In genomic region chr11:115528217-115528616, GRCh38 we compare ENCODE assay signal across 19 cellular contexts. TPM values are rescaled to one million over a fixed set of nuclear protein-coding genes. Genes with fewer than 3 reads are reported as not detected.
DNase-seq lines count a peak whose midpoint lies in the region; ATAC-seq, FAIRE-seq and TF ChIP-seq lines count a peak whose summit lies in the region.
"Had no signal": no experiment of that assay in that cellular context is flagged by ENCODE, and none has a peak within 500 bp of the region (broad histone marks: within the 10 kb centered on the region; RNA-seq: fewer than 3 reads in every experiment).

No MANE protein-coding gene starts in this region.

- H3K4me3 ChIP-seq in pancreas, result no peak overlapping the region
- H3K4me3 ChIP-seq: suprapubic skin had no signal

- no peaks in the 10 kb centered on the region for H3K27me3 Mint-ChIP-seq in Calu3 (ENCODE audit: unreplicated experiment)
- H3K27me3 Mint-ChIP-seq in activated T-helper 2 cell treated with anti-CD3 and anti-CD28 coated beads, Interferon-gamma antibody, Interleukin-2, Interleukin-4, amounts not matched to agents 10 μg/mL and 5 μg/mL and 100 μg/mL, durations not matched to agents 14 hours and 24 hours and 36 hours (ENCODE audit: low read depth), result no peaks in the 10 kb centered on the region
- H3K27me3 Mint-ChIP-seq: activated T-cell treated with anti-CD3 and anti-CD28 coated beads, Interleukin-2, amount 50 U/mL, for 24 hours; T-helper 17 cell had no signal

- TF ChIP-seq CTCF in pancreas (IDR thresholded peaks at IDR 0.05) (no peak), Calu3 (IDR thresholded peaks at IDR 0.05; ENCODE audit: unreplicated experiment) (no peak)

- no peak overlapping the region for H3K4me3 Mint-ChIP-seq in Calu3 (ENCODE audit: low read depth, unreplicated experiment)
- no peak overlapping the region for H3K4me3 Mint-ChIP-seq in activated T-helper 2 cell treated with anti-CD3 and anti-CD28 coated beads, Interferon-gamma antibody, Interleukin-2, Interleukin-4, amounts not matched to agents 10 μg/mL and 5 μg/mL and 100 μg/mL, durations not matched to agents 14 hours and 24 hours and 36 hours (ENCODE audit: low read depth)
- H3K4me3 Mint-ChIP-seq: activated CD8-positive, alpha-beta T cell treated with anti-CD3 and anti-CD28 coated beads for 36 hours; activated naive CD4-positive, alpha-beta T cell treated with anti-CD3 and anti-CD28 coated beads for 36 hours; activated T-cell treated with anti-CD3 and anti-CD28 coated beads, Interleukin-2, amount 50 U/mL, for 24 hours; nephron progenitor cell; T-helper 17 cell had no signal

- ATAC-seq in left cardiac atrium, result peak; percentile 71 to 82
- peak in 1 of 4 donors; percentile 22 for ATAC-seq in pancreas
- ATAC-seq: activated CD8-positive, alpha-beta T cell treated with anti-CD3 and anti-CD28 coated beads for 36 hours; T-helper 17 cell had no signal

- H3K27ac ChIP-seq in pancreas, result peak overlapping the region in 3 of 4 donors; percentile 41 to 71 (median 54)
- H3K27ac ChIP-seq: suprapubic skin had no signal

- no peaks in the 10 kb centered on the region for H3K4me1 Mint-ChIP-seq in Calu3 (ENCODE audit: low read depth, unreplicated experiment)
- no peaks in the 10 kb centered on the region for H3K4me1 Mint-ChIP-seq in activated T-helper 2 cell treated with anti-CD3 and anti-CD28 coated beads, Interferon-gamma antibody, Interleukin-2, Interleukin-4, amounts not matched to agents 10 μg/mL and 5 μg/mL and 100 μg/mL, durations not matched to agents 14 hours and 24 hours and 36 hours (ENCODE audit: low read depth)
- H3K4me1 Mint-ChIP-seq: T-helper 17 cell had no signal

- H3K36me3 Mint-ChIP-seq in Calu3 (ENCODE audit: insufficient read depth, unreplicated experiment), result no peaks in the 10 kb centered on the region
- H3K36me3 Mint-ChIP-seq in activated T-helper 2 cell treated with anti-CD3 and anti-CD28 coated beads, Interferon-gamma antibody, Interleukin-2, Interleukin-4, amounts not matched to agents 10 μg/mL and 5 μg/mL and 100 μg/mL, durations not matched to agents 14 hours and 24 hours and 36 hours (ENCODE audit: low read depth), result no peaks in the 10 kb centered on the region

- H3K4me1 ChIP-seq in pancreas, result no peaks in the 10 kb centered on the region
- H3K4me1 ChIP-seq: suprapubic skin had no signal

- CTCF ChIA-PET in Calu3 (lab: Charles Lee), result no interaction called here

- peaks cover 2% of the 10 kb centered on the region for H3K9me3 Mint-ChIP-seq in Calu3 (ENCODE audit: low read depth, unreplicated experiment)
- H3K9me3 Mint-ChIP-seq in activated T-helper 2 cell treated with anti-CD3 and anti-CD28 coated beads, Interferon-gamma antibody, Interleukin-2, Interleukin-4, amounts not matched to agents 10 μg/mL and 5 μg/mL and 100 μg/mL, durations not matched to agents 14 hours and 24 hours and 36 hours, result no peaks in the 10 kb centered on the region
- H3K9me3 Mint-ChIP-seq: activated CD8-positive, alpha-beta T cell treated with anti-CD3 and anti-CD28 coated beads for 36 hours; activated naive CD4-positive, alpha-beta T cell treated with anti-CD3 and anti-CD28 coated beads for 36 hours; nephron progenitor cell had no signal

- H3K36me3 ChIP-seq in pancreas, result no peaks in the 10 kb centered on the region
- H3K36me3 ChIP-seq: suprapubic skin had no signal

- H3K27ac Mint-ChIP-seq in Calu3 (ENCODE audit: unreplicated experiment), result no peak overlapping the region
- no peak overlapping the region for H3K27ac Mint-ChIP-seq in activated T-helper 2 cell treated with anti-CD3 and anti-CD28 coated beads, Interferon-gamma antibody, Interleukin-2, Interleukin-4, amounts not matched to agents 10 μg/mL and 5 μg/mL and 100 μg/mL, durations not matched to agents 14 hours and 24 hours and 36 hours
- H3K27ac Mint-ChIP-seq: activated CD8-positive, alpha-beta T cell treated with anti-CD3 and anti-CD28 coated beads for 36 hours; activated naive CD4-positive, alpha-beta T cell treated with anti-CD3 and anti-CD28 coated beads for 36 hours; activated T-cell treated with anti-CD3 and anti-CD28 coated beads, Interleukin-2, amount 50 U/mL, for 24 hours; T-helper 17 cell had no signal

- no peaks in the 10 kb centered on the region for H3K27me3 ChIP-seq in pancreas

- no peak for FAIRE-seq in pancreas (lab: Jason Lieb, UNC)

- DNase-seq in DMS79 treated with DMSO at 0.1 percent for 48 hours (lab: John Stamatoyannopoulos, UW), result peak; percentile 57
- DNase-seq in RPMI7951 (ENCODE audit: low read depth), result peak; percentile 43
- peak; percentile 60 for DNase-seq in left cardiac atrium
- DNase-seq in pancreas, result no peak
- no peak for DNase-seq in cerebellum (ENCODE audit: low spot score)
- no peak for DNase-seq in dedifferentiated amniotic fluid mesenchymal stem cell (ENCODE audit: extremely low spot score)
- DNase-seq in Calu3, result no peak
- no peak for DNase-seq in activated T-helper 2 cell treated with anti-CD3 and anti-CD28 coated beads, Interferon-gamma antibody, Interleukin-2, Interleukin-4, amounts not matched to agents 10 μg/mL and 5 μg/mL and 100 μg/mL, durations not matched to agents 14 hours and 24 hours and 36 hours (ENCODE audit: low spot score)
- DNase-seq: activated CD8-positive, alpha-beta T cell treated with anti-CD3 and anti-CD28 coated beads for 36 hours; activated naive CD4-positive, alpha-beta T cell treated with anti-CD3 and anti-CD28 coated beads for 36 hours; activated T-cell treated with anti-CD3 and anti-CD28 coated beads, Interleukin-2, amount 50 U/mL, for 24 hours; aorta; Kasumi-1; NCI-H2171; nephron progenitor cell; T-helper 17 cell had no signal

- no peaks in the 10 kb centered on the region for H3K9me3 ChIP-seq in pancreas
- H3K9me3 ChIP-seq: suprapubic skin had no signal

- intact Hi-C loops in left cardiac atrium (cut with DNase I) (no loop called here), pancreas (cut with DNase I) (no loop called here), Calu3 (cut with micrococcal nuclease; ENCODE audit: unreplicated experiment) (no loop called here)
- intact Hi-C loops in activated T-helper 2 cell treated with anti-CD3 and anti-CD28 coated beads, Interferon-gamma antibody, Interleukin-2, Interleukin-4, amounts not matched to agents 10 μg/mL and 5 μg/mL and 100 μg/mL, durations not matched to agents 14 hours and 24 hours and 36 hours (cut with micrococcal nuclease), result no loop called here

- 47 to 55% methylated on average over 6 of the region's 6 CpGs for WGBS in pancreas, 2 donors

- BruUV-seq in Calu3 (replicated peaks; lab: Mats Ljungman, UMichigan), result no TSS peak

RNA-seq across cellular contexts. Expression of gene CADM1, which starts 24.0 kb away (rescaled TPM):
- total RNA-seq in RPMI7951 (2014; rRNA removed; shearing (Covaris generic)), result 63.0 and 68.9 TPM in 2 replicates
- total RNA-seq in left cardiac atrium (10 to 100 TPM; 25.0 to 34.3 TPM), pancreas (10 to 100 TPM; 10.8 to 37.3 (median 24.5) TPM), cerebellum (147 TPM), Calu3 (2022) (0.32 and 0.68 TPM in 2 replicates)
- polyA plus RNA-seq in pancreas, result 10 to 100 TPM in 1 of 2 donors, 1 to 10 TPM in 1; 6.3 to 38.8 TPM
- 1.7 and 2.9 TPM in 2 replicates for total RNA-seq in activated T-helper 2 cell treated with anti-CD3 and anti-CD28 coated beads, Interferon-gamma antibody, Interleukin-2, Interleukin-4, amounts not matched to agents 10 μg/mL and 5 μg/mL and 100 μg/mL, durations not matched to agents 14 hours and 24 hours and 36 hours
- total RNA-seq: G401, HT-29 had no signal

Comparison
In these comparisons a context has a peak if more than half of its experiments do, and no peak if none do; other contexts are left out.
1. DNase-seq: peak in DMS79 treated with DMSO at 0.1 percent for 48 hours (single experiment), RPMI7951 (single experiment) and left cardiac atrium (single experiment); none in pancreas (0 of 6), cerebellum (single experiment), dedifferentiated amniotic fluid mesenchymal stem cell (single experiment), Calu3 (single experiment) and activated T-helper 2 cell treated with anti-CD3 and anti-CD28 coated beads, Interferon-gamma antibody, Interleukin-2, Interleukin-4, amounts not matched to agents 10 μg/mL and 5 μg/mL and 100 μg/mL, durations not matched to agents 14 hours and 24 hours and 36 hours (single experiment).